Comparison of ENCODE assay signal across 17 cellular contexts in the genomic region with DNA sequence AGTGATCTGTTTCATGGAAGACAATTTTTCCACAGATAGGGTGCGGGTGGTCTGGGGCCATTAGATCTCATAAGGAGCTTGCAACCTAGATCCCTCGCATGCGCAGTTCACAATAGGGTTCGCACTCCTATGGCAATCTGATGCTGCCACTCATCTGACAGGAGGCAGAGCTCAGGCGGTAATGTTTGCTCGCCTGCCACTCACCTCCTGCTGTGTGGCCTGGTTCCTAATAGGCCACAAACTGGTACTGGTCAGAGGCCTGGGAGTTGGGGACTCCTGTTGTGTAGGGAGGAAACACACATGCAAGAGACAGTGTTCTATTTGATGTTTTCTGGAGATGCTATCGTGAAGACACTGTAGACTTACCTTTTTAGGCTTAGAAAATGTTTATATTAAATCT.
"Had no signal": no experiment of that assay in that cellular context is flagged by ENCODE, and none has a peak within 500 bp of the region (broad histone marks: within the 10 kb centered on the region; RNA-seq: fewer than 3 reads in every experiment).

No MANE protein-coding gene starts in this region.

- H3K4me3 ChIP-seq: body of pancreas, lower lobe of right lung, pancreas, tibial artery had no signal

- H3K27ac ChIP-seq: body of pancreas, epithelial cell of prostate, lower lobe of right lung, pancreas, tibial artery, WERI-Rb-1 had no signal

- H3K9me3 ChIP-seq: body of pancreas, lower lobe of right lung, pancreas, tibial artery had no signal

- H3K4me1 ChIP-seq: body of pancreas, lower lobe of right lung had no signal

- H3K4me1 Mint-ChIP-seq: activated naive CD8-positive, alpha-beta T cell treated with anti-CD3 and anti-CD28 coated beads for 36 hours; mesothelial cell of epicardium had no signal

- H3K27me3 Mint-ChIP-seq: activated naive CD8-positive, alpha-beta T cell treated with anti-CD3 and anti-CD28 coated beads for 36 hours; effector memory CD8-positive, alpha-beta T cell had no signal

- ATAC-seq: body of pancreas; effector memory CD8-positive, alpha-beta T cell; left colon; lower lobe of right lung had no signal

- H3K4me3 Mint-ChIP-seq: activated naive CD8-positive, alpha-beta T cell treated with anti-CD3 and anti-CD28 coated beads for 36 hours; activated T-helper 1 cell treated with anti-CD3 and anti-CD28 coated beads, Interleukin-12 subunit alpha, Interleukin-12 subunit beta, Interleukin-2, Interleukin-4 antibody, amounts not matched to agents 30 ng/mL and 10 ng/mL and 1 ng/mL, durations not matched to agents 14 hours and 24 hours and 36 hours; effector memory CD8-positive, alpha-beta T cell; mesothelial cell of epicardium had no signal

- H3K36me3 ChIP-seq: lower lobe of right lung, pancreas, WERI-Rb-1 had no signal

- DNase-seq: activated CD4-positive, alpha-beta T cell treated with anti-CD3 and anti-CD28 coated beads for 4 hours; activated naive CD8-positive, alpha-beta T cell treated with anti-CD3 and anti-CD28 coated beads for 36 hours; amygdala; central memory CD4-positive, alpha-beta T cell; dermis blood vessel endothelial cell; effector memory CD8-positive, alpha-beta T cell; left colon; lower lobe of right lung; pancreas; stimulated activated CD4-positive, alpha-beta T cell treated with anti-CD3 and anti-CD28 coated beads, Interleukin-12 subunit alpha, Interleukin-12 subunit beta, amount 100 ng/mL, for 4 hours; stimulated activated naive CD4-positive, alpha-beta T cell; tibial artery; WERI-Rb-1 had no signal

- H3K9me3 Mint-ChIP-seq: activated naive CD8-positive, alpha-beta T cell treated with anti-CD3 and anti-CD28 coated beads for 36 hours; activated T-helper 1 cell treated with anti-CD3 and anti-CD28 coated beads, Interleukin-12 subunit alpha, Interleukin-12 subunit beta, Interleukin-2, Interleukin-4 antibody, amounts not matched to agents 30 ng/mL and 10 ng/mL and 1 ng/mL, durations not matched to agents 14 hours and 24 hours and 36 hours; effector memory CD8-positive, alpha-beta T cell; mesothelial cell of epicardium had no signal

- H3K27ac Mint-ChIP-seq: activated naive CD8-positive, alpha-beta T cell treated with anti-CD3 and anti-CD28 coated beads for 36 hours; activated T-helper 1 cell treated with anti-CD3 and anti-CD28 coated beads, Interleukin-12 subunit alpha, Interleukin-12 subunit beta, Interleukin-2, Interleukin-4 antibody, amounts not matched to agents 30 ng/mL and 10 ng/mL and 1 ng/mL, durations not matched to agents 14 hours and 24 hours and 36 hours; effector memory CD8-positive, alpha-beta T cell; mesothelial cell of epicardium had no signal

- H3K27me3 ChIP-seq: body of pancreas, pancreas, tibial artery had no signal
